ENCODE assay signal across 21 cellular contexts in the genomic region with DNA sequence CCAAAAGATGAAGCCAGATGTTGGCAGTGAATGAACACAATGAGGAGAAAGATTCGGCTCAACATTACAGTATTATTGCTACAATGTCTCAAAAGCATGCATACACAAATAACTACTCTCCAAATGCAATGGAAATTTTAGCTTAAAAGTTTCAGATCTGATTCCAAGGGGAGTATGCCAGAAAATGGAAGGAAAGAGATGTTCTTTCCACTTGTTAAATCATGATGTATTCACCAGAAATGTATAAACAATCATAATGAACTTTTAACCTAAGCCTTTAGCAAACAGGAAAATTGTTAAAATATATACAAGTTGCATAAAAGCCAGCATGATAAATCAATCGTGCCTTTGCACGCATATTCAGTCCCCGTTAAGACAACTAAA.
A peak's percentile ranks its signal among the peaks of the same experiment; 100 is the strongest.
DNase-seq lines count a peak whose midpoint lies in the region; ATAC-seq and TF ChIP-seq lines count a peak whose summit lies in the region.
"Had no signal": no experiment of that assay in that cellular context is flagged by ENCODE, and none has a peak within 500 bp of the region (broad histone marks: within the 10 kb centered on the region; RNA-seq: fewer than 3 reads in every experiment).

No MANE protein-coding gene starts in this region.

- peak overlapping the region; percentile 61 for H3K27ac Mint-ChIP-seq in endodermal cell
- H3K27ac Mint-ChIP-seq: activated CD8-positive, alpha-beta memory T cell treated with anti-CD3 and anti-CD28 coated beads, Interleukin-2, amount 10 ng/mL, durations not matched to agents 7 days and 5 days; effector memory CD8-positive, alpha-beta T cell; T-helper 1 cell treated with Interleukin-12 subunit alpha and Interleukin-12 subunit beta and Interleukin-4 antibody, amounts not matched to agents 30 μg/mL and 1 μg/mL, for 36 hours had no signal

- H3K27ac ChIP-seq in endodermal cell (ENCODE audit: low read depth, low read length) = no peak overlapping the region
- H3K27ac ChIP-seq in muscle layer of duodenum (ENCODE audit: low read length) = peak overlapping the region; percentile 6
- H3K27ac ChIP-seq in psoas muscle = no peak overlapping the region
- H3K27ac ChIP-seq: neutrophil had no signal

- H3K36me3 Mint-ChIP-seq in endodermal cell (ENCODE audit: low read depth) = peaks cover 63% of the 10 kb centered on the region

- no peaks in the 10 kb centered on the region for H3K27me3 Mint-ChIP-seq in endodermal cell (ENCODE audit: insufficient read depth)
- H3K27me3 Mint-ChIP-seq: activated CD8-positive, alpha-beta memory T cell treated with anti-CD3 and anti-CD28 coated beads, Interleukin-2, amount 10 ng/mL, durations not matched to agents 7 days and 5 days; effector memory CD8-positive, alpha-beta T cell had no signal

- no peak overlapping the region for H3K9ac ChIP-seq in endodermal cell (ENCODE audit: extremely low read depth, low read length, poor library complexity, severe bottlenecking)

- peaks cover 70% of the 10 kb centered on the region for H3K36me3 ChIP-seq in endodermal cell (ENCODE audit: control insufficient read depth, insufficient read depth, low read length)
- H3K36me3 ChIP-seq in muscle layer of duodenum (ENCODE audit: control insufficient read depth in 1 of 2, insufficient read depth in 2 of 2, low read length in 2 of 2) = peaks cover 23 to 27% of the 10 kb centered on the region in 2 donors
- peaks cover 5 to 69% of the 10 kb centered on the region in 2 donors for H3K36me3 ChIP-seq in psoas muscle (ENCODE audit: insufficient read depth in 1 of 2, low read depth in 1 of 2)

- intact Hi-C loops in psoas muscle (cut with DNase I) = no loop called here

- H3K4me3 Mint-ChIP-seq in endodermal cell = no peak overlapping the region
- H3K4me3 Mint-ChIP-seq: activated CD8-positive, alpha-beta memory T cell treated with anti-CD3 and anti-CD28 coated beads, Interleukin-2, amount 10 ng/mL, durations not matched to agents 7 days and 5 days; effector memory CD8-positive, alpha-beta T cell; immature natural killer cell; T-helper 1 cell treated with Interleukin-12 subunit alpha and Interleukin-12 subunit beta and Interleukin-4 antibody, amounts not matched to agents 30 μg/mL and 1 μg/mL, for 36 hours had no signal

- H3K4me3 ChIP-seq in AG09309 (ENCODE audit: control insufficient read depth, low read depth, low read length) (no peak overlapping the region), endodermal cell (ENCODE audit: low read length) (no peak overlapping the region), muscle layer of duodenum (ENCODE audit: low read depth in 1 of 2, low read length in 2 of 2) (no peak overlapping the region), psoas muscle (no peak overlapping the region)
- H3K4me3 ChIP-seq: breast epithelium, tibial nerve had no signal

- WGBS in endodermal cell (ENCODE audit: insufficient coverage in 1 of 2, insufficient read length in 1 of 2), 2 experiments = 95 to 100% methylated on average over 3 to 4 of the region's 4 CpGs
- 47 to 69% (median 53%) methylated on average over 4 of the region's 4 CpGs for WGBS in psoas muscle, 3 donors

- ATAC-seq in GM18907 (IDR thresholded peaks at IDR 0.05; ENCODE audit: unreplicated experiment) = no peak
- ATAC-seq in psoas muscle = no peak
- no peak for ATAC-seq in HG02610 (IDR thresholded peaks at IDR 0.05; ENCODE audit: unreplicated experiment)
- ATAC-seq: activated CD8-positive, alpha-beta memory T cell treated with anti-CD3 and anti-CD28 coated beads, Interleukin-2, amount 10 ng/mL, durations not matched to agents 7 days and 5 days; effector memory CD8-positive, alpha-beta T cell had no signal

- TF ChIP-seq CTCF in AG09309 (IDR thresholded peaks at IDR 0.05; ENCODE audit: control insufficient read depth, insufficient read depth, low read depth, low read length, missing control alignments) (no peak), endodermal cell (conservative IDR thresholded peaks at IDR 0.05) (no peak), psoas muscle (IDR thresholded peaks at IDR 0.05) (no peak)

- H3K4me1 ChIP-seq in endodermal cell (ENCODE audit: control insufficient read depth, insufficient read depth, low read length) = no peaks in the 10 kb centered on the region
- peaks cover 0 to 3% of the 10 kb centered on the region in 2 donors for H3K4me1 ChIP-seq in muscle layer of duodenum (ENCODE audit: control insufficient read depth in 1 of 2, insufficient read depth in 2 of 2, low read length in 2 of 2)
- H3K4me1 ChIP-seq in psoas muscle = no peaks in the 10 kb centered on the region
- H3K4me1 ChIP-seq: breast epithelium had no signal

- H3K9me3 ChIP-seq in endodermal cell (ENCODE audit: control insufficient read depth, low read length) (no peaks in the 10 kb centered on the region), muscle layer of duodenum (ENCODE audit: control insufficient read depth in 1 of 2, low read length in 2 of 2) (no peaks in the 10 kb centered on the region), psoas muscle (no peaks in the 10 kb centered on the region)
- H3K9me3 ChIP-seq: breast epithelium, neutrophil, tibial nerve had no signal

- no peaks in the 10 kb centered on the region for H3K4me1 Mint-ChIP-seq in endodermal cell
- H3K4me1 Mint-ChIP-seq: activated CD8-positive, alpha-beta memory T cell treated with anti-CD3 and anti-CD28 coated beads, Interleukin-2, amount 10 ng/mL, durations not matched to agents 7 days and 5 days; immature natural killer cell had no signal

- H3K9me3 Mint-ChIP-seq in endodermal cell = no peaks in the 10 kb centered on the region
- H3K9me3 Mint-ChIP-seq: effector memory CD8-positive, alpha-beta T cell; immature natural killer cell; T-helper 1 cell treated with Interleukin-12 subunit alpha and Interleukin-12 subunit beta and Interleukin-4 antibody, amounts not matched to agents 30 μg/mL and 1 μg/mL, for 36 hours had no signal

- H3K27me3 ChIP-seq in endodermal cell (ENCODE audit: control insufficient read depth, insufficient read depth, low read length, poor library complexity, severe bottlenecking) (no peaks in the 10 kb centered on the region), muscle layer of duodenum (ENCODE audit: low read depth, low read length) (no peaks in the 10 kb centered on the region), psoas muscle (ENCODE audit: insufficient read depth in 3 of 3, low read length in 2 of 3) (no peaks in the 10 kb centered on the region)
- H3K27me3 ChIP-seq: breast epithelium, neutrophil, tibial nerve had no signal

- DNase-seq in AG09309 (ENCODE audit: low read depth) (peak; percentile 24), M059J (ENCODE audit: low read depth) (peak; percentile 56), endodermal cell (no peak), psoas muscle (no peak)
- DNase-seq in stimulated activated CD8-positive, alpha-beta memory T cell treated with anti-CD3 and anti-CD28 coated beads, Interleukin-4, amount 100 ng/mL, for 48 hours = no peak
- DNase-seq: activated CD4-positive, CD25-positive, alpha-beta regulatory T cell; activated CD8-positive, alpha-beta memory T cell treated with anti-CD3 and anti-CD28 coated beads, Interleukin-2, amount 10 ng/mL, durations not matched to agents 7 days and 5 days; activated naive CD4-positive, alpha-beta T cell; effector memory CD8-positive, alpha-beta T cell; GF-D8; immature natural killer cell; KBM-7; Right ventricle myocardium superior; stimulated activated CD4-positive, alpha-beta T cell treated with anti-CD3 and anti-CD28 coated beads, Interleukin-4, amount 100 ng/mL, for 24 hours had no signal

Comparison
In these comparisons a context has a peak if more than half of its experiments do, and no peak if none do; other contexts are left out.
1. DNase-seq: peak in AG09309 (single experiment) and M059J (single experiment); none in endodermal cell (single experiment), stimulated activated CD8-positive, alpha-beta memory T cell treated with anti-CD3 and anti-CD28 coated beads, Interleukin-4, amount 100 ng/mL, for 48 hours (single experiment) and psoas muscle (0 of 2).